In genomic region chr10:114173680-114174461, GRCh38 we compare ENCODE assay signal across 8 cellular contexts. TPM values are rescaled to one million over a fixed set of nuclear protein-coding genes. Genes with fewer than 3 reads are reported as not detected.
DNase-seq lines count a peak whose midpoint lies in the region; ATAC-seq lines count a peak whose summit lies in the region.

CCDC186 (minus strand) TSS chr10:114174203; CDS start chr10:114163268, 10,935 bp downstream.

- ATAC-seq in GM18508 (IDR thresholded peaks at IDR 0.05; ENCODE audit: insufficient read depth, unreplicated experiment), result peak; percentile 81
- ATAC-seq in HG02970 (IDR thresholded peaks at IDR 0.05; ENCODE audit: low FRiP score, unreplicated experiment), result peak; percentile 99
- ATAC-seq in aorta (ENCODE audit: low FRiP score), result peak; percentile 98

- peaks cover 0 to 1% of the 10 kb centered on the region in 2 donors for H3K4me1 ChIP-seq in aorta (ENCODE audit: control insufficient read depth in 1 of 2, insufficient read depth in 2 of 2, low read length in 2 of 2)

- no peaks in the 10 kb centered on the region for H3K27me3 ChIP-seq in aorta (ENCODE audit: control insufficient read depth in 1 of 2, insufficient read depth in 2 of 2, low read length in 1 of 2)

- 0% methylated on average over 58 of the region's 58 CpGs for WGBS in aorta, 2 donors

- H3K36me3 ChIP-seq in aorta (ENCODE audit: control insufficient read depth in 1 of 2, insufficient read depth in 2 of 2, low read length in 1 of 2), result no peaks in the 10 kb centered on the region

- no peaks in the 10 kb centered on the region for H3K9me3 ChIP-seq in aorta (ENCODE audit: control insufficient read depth, low read length)

- intact Hi-C loops in aorta (cut with DNase I), result no loop called here

- H3K4me3 ChIP-seq in aorta (ENCODE audit: low read length in 2 of 2), result peak within 1 kb of the TSS; percentile 82 to 89

- DNase-seq in NCI-H187 treated with DMSO at 0.1 percent for 48 hours (lab: John Stamatoyannopoulos, UW), result peak; percentile 74
- peak; percentile 97 for DNase-seq in T-helper 9 cell
- DNase-seq in astrocyte of the hippocampus (ENCODE audit: low read depth, low spot score), result peak; percentile 97
- peak; percentile 93 for DNase-seq in hepatic stellate cell (ENCODE audit: low spot score)
- peak; percentile 90 for DNase-seq in renal cortical epithelial cell (ENCODE audit: low read depth)
- DNase-seq in aorta, result peak; percentile 95 to 97

- H3K27ac ChIP-seq in aorta (ENCODE audit: low read depth in 1 of 2, low read length in 2 of 2), result peak within 1 kb of the TSS in 1 of 2 donors; percentile 41

RNA-seq across cellular contexts. Expression of gene CCDC186, which starts in this region (rescaled TPM):
- total RNA-seq in renal cortical epithelial cell (21.7 and 31.1 TPM in 2 replicates), aorta (10 to 100 TPM; 22.6 to 28.0 TPM)
- polyA plus RNA-seq in aorta, result 1 to 10 TPM; 6.5 to 7.1 TPM
